8 cellular contexts compared by ENCODE assay signal in the genomic region with DNA sequence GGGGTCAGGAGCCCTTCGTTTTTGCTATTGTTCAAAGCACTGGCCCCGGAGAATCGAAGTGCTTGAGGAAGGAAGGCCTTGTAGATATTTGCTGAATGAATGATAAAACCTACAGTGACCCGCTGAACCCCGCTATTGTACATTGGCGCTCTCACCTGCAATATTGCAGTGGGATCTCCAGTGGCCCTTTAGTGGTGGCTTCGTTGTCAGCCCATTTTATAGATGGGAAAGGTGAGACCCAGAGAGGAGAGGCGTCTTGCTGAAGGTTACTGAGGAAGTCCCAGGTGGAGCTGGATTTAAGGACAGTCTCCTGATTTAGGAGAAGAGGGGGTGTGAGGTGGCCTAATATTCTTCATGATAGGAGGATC. TPM values are rescaled to one million over a fixed set of nuclear protein-coding genes. Genes with fewer than 3 reads are reported as not detected.
A peak's percentile ranks its signal among the peaks of the same experiment; 100 is the strongest.
DNase-seq lines count a peak whose midpoint lies in the region; ATAC-seq and TF ChIP-seq lines count a peak whose summit lies in the region.

No MANE protein-coding gene starts in this region.

- no peak overlapping the region for H3K9ac ChIP-seq in iPS-15b (ENCODE audit: low read depth, low read length)

- no peak for TF ChIP-seq POLR2A in spleen (IDR thresholded peaks at IDR 0.05)

- CTCF ChIA-PET in HEK293 (lab: Yijun Ruan, JAX): interaction anchor here (0.6 to 4.6 kb wide), 25 partner anchors 10 to 469 kb away, joined by 3 to 206 read pairs (median 5); partner anchors contain the start of genes DPF2, POLA2 and TM7SF2
- CTCF ChIA-PET in activated CD4-positive, alpha-beta memory T cell treated with anti-CD3 and anti-CD28 coated beads, Interleukin-2, amount 10 ng/mL, durations not matched to agents 7 days and 5 days (lab: Charles Lee): interaction anchor here (0.6 to 8.5 kb wide), 26 partner anchors 9 to 755 kb away, joined by 3 to 172 read pairs (median 6); partner anchors contain the start of genes DPF2, FAU, MRPL49 and POLA2

- no peak for TF ChIP-seq CTCF in HEK293 (tag by site-specific recombination; IDR thresholded peaks at IDR 0.05)
- peak in 9 of 11 experiments; percentile 4 to 72 (median 40) for TF ChIP-seq CTCF in spleen (IDR thresholded peaks at IDR 0.05 in 8 of 11, conservative IDR thresholded peaks at IDR 0.05 in 3 of 11)

- peaks cover 20% of the 10 kb centered on the region for H3K27me3 Mint-ChIP-seq in activated CD4-positive, alpha-beta memory T cell treated with anti-CD3 and anti-CD28 coated beads, Interleukin-2, amount 10 ng/mL, durations not matched to agents 7 days and 5 days

- ATAC-seq in HG02798 (IDR thresholded peaks at IDR 0.05; ENCODE audit: poor library complexity, unreplicated experiment) (no peak), HG03039 (IDR thresholded peaks at IDR 0.05; ENCODE audit: unreplicated experiment) (no peak)

- intact Hi-C loops in spleen (cut with DNase I; ENCODE audit: low total_unique reads): loop anchor here (5.0 kb wide), 1 partner anchor 39 kb away; no protein-coding TSS in a partner anchor

- H3K4me3 ChIP-seq in HEK293 (ENCODE audit: low read depth, low read length) (peak overlapping the region; percentile 67), iPS-15b (ENCODE audit: low read depth, low read length) (peak overlapping the region; percentile 82), spleen (peak overlapping the region; percentile 77 to 98 (median 86))

- H3K27ac Mint-ChIP-seq in activated CD4-positive, alpha-beta memory T cell treated with anti-CD3 and anti-CD28 coated beads, Interleukin-2, amount 10 ng/mL, durations not matched to agents 7 days and 5 days: no peak overlapping the region

- H3K27me3 ChIP-seq in iPS-15b (ENCODE audit: control insufficient read depth, insufficient read depth, low read length) (peaks cover 12% of the 10 kb centered on the region), spleen (replicated peaks in 1 of 7) (peaks cover 0 to 12% (median 0%) of the 10 kb centered on the region in 7 donors)

- H3K27ac ChIP-seq in HEK293 (ENCODE audit: extremely low read depth, low read depth, low read length) (no peak overlapping the region), spleen (peak overlapping the region; percentile 21 to 97 (median 87))

- no peaks in the 10 kb centered on the region for H3K36me3 Mint-ChIP-seq in activated CD4-positive, alpha-beta memory T cell treated with anti-CD3 and anti-CD28 coated beads, Interleukin-2, amount 10 ng/mL, durations not matched to agents 7 days and 5 days (ENCODE audit: low read depth)

- H3K4me1 Mint-ChIP-seq in activated CD4-positive, alpha-beta memory T cell treated with anti-CD3 and anti-CD28 coated beads, Interleukin-2, amount 10 ng/mL, durations not matched to agents 7 days and 5 days: peaks cover 11% of the 10 kb centered on the region

- H3K9me3 ChIP-seq in HEK293 (ENCODE audit: control insufficient read depth, insufficient read depth, low read depth, low read length) (no peaks in the 10 kb centered on the region), iPS-15b (ENCODE audit: control insufficient read depth, insufficient read depth, low read length) (no peaks in the 10 kb centered on the region), spleen (no peaks in the 10 kb centered on the region)

- 11 to 38% (median 24%) methylated on average over 7 to 8 of the region's 8 CpGs for WGBS in spleen, 5 donors

- DNase-seq in activated CD4-positive, alpha-beta memory T cell treated with anti-CD3 and anti-CD28 coated beads, Interleukin-2, amount 10 ng/mL, durations not matched to agents 7 days and 5 days: no peak
- DNase-seq in spleen (no peak), HuH-7.5 (ENCODE audit: low spot score) (no peak), NOMO-1 (lab: John Stamatoyannopoulos, UW; ENCODE audit: unreplicated experiment in 2 of 2) (no peak)

- H3K36me3 ChIP-seq in HEK293 (ENCODE audit: control insufficient read depth in 2 of 2, insufficient read depth in 1 of 2, low read length in 2 of 2): peaks cover 0 to 6% of the 10 kb centered on the region in 2 experiments; a peak in 2 of 3 replicates
- H3K36me3 ChIP-seq in iPS-15b (ENCODE audit: control insufficient read depth, insufficient read depth, low read length): peaks cover 3% of the 10 kb centered on the region
- H3K36me3 ChIP-seq in spleen: peaks cover 0 to 19% (median 1%) of the 10 kb centered on the region in 6 donors

- H3K4me1 ChIP-seq in HEK293 (ENCODE audit: control insufficient read depth, insufficient read depth, low read length): no peaks in the 10 kb centered on the region
- H3K4me1 ChIP-seq in iPS-15b (ENCODE audit: control insufficient read depth, insufficient read depth, low read length): peaks cover 9% of the 10 kb centered on the region
- peaks cover 0 to 98% (median 64%) of the 10 kb centered on the region in 6 donors for H3K4me1 ChIP-seq in spleen

- POLR2A ChIA-PET in HEK293 (lab: Yijun Ruan, JAX): interaction anchor here (0.7 to 2.6 kb wide), 8 partner anchors 14 to 192 kb away, joined by 3 to 17 read pairs (median 8); partner anchors contain the start of genes DPF2, POLA2 and SLC25A45
- POLR2A ChIA-PET in activated CD4-positive, alpha-beta memory T cell treated with anti-CD3 and anti-CD28 coated beads, Interleukin-2, amount 10 ng/mL, durations not matched to agents 7 days and 5 days (lab: Charles Lee): interaction anchor here (0.7 to 3.2 kb wide), 10 partner anchors 14 to 199 kb away, joined by 3 to 28 read pairs (median 3); partner anchors contain the start of genes DPF2, FAU, MRPL49 and POLA2

- peak overlapping the region; percentile 48 for H3K4me3 Mint-ChIP-seq in activated CD4-positive, alpha-beta memory T cell treated with anti-CD3 and anti-CD28 coated beads, Interleukin-2, amount 10 ng/mL, durations not matched to agents 7 days and 5 days

- no peaks in the 10 kb centered on the region for H3K9me3 Mint-ChIP-seq in activated CD4-positive, alpha-beta memory T cell treated with anti-CD3 and anti-CD28 coated beads, Interleukin-2, amount 10 ng/mL, durations not matched to agents 7 days and 5 days

TF ChIP-seq in HEK293, 187 proteins besides CTCF, POLR2A, EP300 and RAD21:
- 0 out of 2 replicates have a peak, but pooled peaks have one; percentile 2 for TF ChIP-seq ZNF660 (tag by site-specific recombination; IDR thresholded peaks at IDR 0.05)
- no peak for TF ChIP-seq MZF1 (tag by site-specific recombination; IDR thresholded peaks at IDR 0.05; ENCODE audit: borderline replicate concordance)

RNA-seq across cellular contexts. Expression of gene CDC42EP2, which starts 1.2 kb away (rescaled TPM):
- total RNA-seq in activated CD4-positive, alpha-beta memory T cell treated with anti-CD3 and anti-CD28 coated beads, Interleukin-2, amount 10 ng/mL, durations not matched to agents 7 days and 5 days: under 1 TPM; 0.38 to 0.70 TPM
- 10 to 100 TPM; 14.5 to 48.0 (median 26.4) TPM for total RNA-seq in spleen
- 10 to 100 TPM in 1 of 3 donors, 1 to 10 TPM in 2; 4.2 to 13.4 (median 7.1) TPM for polyA plus RNA-seq in spleen

RNA-seq across cellular contexts. Expression of gene DPF2, which starts 17.8 kb away (rescaled TPM):
- 10 to 100 TPM; 80.7 to 82.0 TPM for total RNA-seq in activated CD4-positive, alpha-beta memory T cell treated with anti-CD3 and anti-CD28 coated beads, Interleukin-2, amount 10 ng/mL, durations not matched to agents 7 days and 5 days
- total RNA-seq in spleen: 10 to 100 TPM; 35.7 to 67.0 (median 51.5) TPM
- polyA plus RNA-seq in spleen: 10 to 100 TPM; 20.5 to 27.2 (median 24.3) TPM

RNA-seq across cellular contexts. Expression of gene TIGD3, which starts 38.7 kb away (rescaled TPM):
- under 1 TPM; 0.58 to 0.88 TPM for total RNA-seq in activated CD4-positive, alpha-beta memory T cell treated with anti-CD3 and anti-CD28 coated beads, Interleukin-2, amount 10 ng/mL, durations not matched to agents 7 days and 5 days
- total RNA-seq in spleen: 1 to 10 TPM in 2 of 7 donors, under 1 TPM in 5; 0.56 to 2.7 (median 0.79) TPM
- 1 to 10 TPM; 1.1 to 2.1 (median 1.4) TPM for polyA plus RNA-seq in spleen

RNA-seq across cellular contexts. Expression of gene POLA2, which starts 54.1 kb away (rescaled TPM):
- 10 to 100 TPM; 42.0 to 51.1 TPM for total RNA-seq in activated CD4-positive, alpha-beta memory T cell treated with anti-CD3 and anti-CD28 coated beads, Interleukin-2, amount 10 ng/mL, durations not matched to agents 7 days and 5 days
- total RNA-seq in spleen: 10 to 100 TPM; 10.6 to 25.9 (median 19.1) TPM
- 10 to 100 TPM in 2 of 3 donors, 1 to 10 TPM in 1; 9.0 to 12.2 (median 10.7) TPM for polyA plus RNA-seq in spleen

Comparison
In these comparisons a context has a peak if more than half of its experiments do, and no peak if none do; other contexts are left out.
1. RNA of gene CDC42EP2, which starts 1.2 kb away (total RNA-seq): 14.5 to 48.0 TPM in spleen; 0.38 to 0.70 TPM in activated CD4-positive, alpha-beta memory T cell treated with anti-CD3 and anti-CD28 coated beads, Interleukin-2, amount 10 ng/mL, durations not matched to agents 7 days and 5 days; every median in the first group is over 4 times any median in the second.
2. Peak in every context shown above with its lines, with median percentiles within 50 percentile points of each other: H3K4me3 ChIP-seq.